Comparison of ENCODE assay signal across 39 cellular contexts in genomic region chr22:16781074-16781763, GRCh38. TPM values are rescaled to one million over a fixed set of nuclear protein-coding genes. Genes with fewer than 3 reads are reported as not detected.
"Had no signal": no experiment of that assay in that cellular context is flagged by ENCODE, and none has a peak within 500 bp of the region (broad histone marks: within the 10 kb centered on the region; RNA-seq: fewer than 3 reads in every experiment).

No MANE protein-coding gene starts in this region.

- H3K27ac ChIP-seq: adrenal gland, ascending aorta, body of pancreas, brain microvascular endothelial cell, breast epithelium, cardiac muscle cell had no signal

- FAIRE-seq: astrocyte, bronchial epithelial cell had no signal

- H3K4me3 ChIP-seq: adrenal gland, ascending aorta, body of pancreas, breast epithelium, cardiac muscle cell had no signal

- ATAC-seq: activated naive CD4-positive, alpha-beta T cell treated with anti-CD3 and anti-CD28 coated beads, Interleukin-2, amount 50 U/mL, for 72 hours; activated naive CD8-positive, alpha-beta T cell treated with anti-CD3 and anti-CD28 coated beads, Interleukin-2, amount 50 U/mL, for 24 hours; activated T-cell treated with anti-CD3 and anti-CD28 coated beads, Interleukin-2, amount 50 U/mL, for 4 hours; activated T-cell treated with anti-CD3 and anti-CD28 coated beads, Interleukin-2, amount 50 U/mL, for 72 hours; activated T-helper 17 cell treated with anti-CD3 and anti-CD28 coated beads, Interleukin-2, amount 50 U/mL, for 72 hours; body of pancreas had no signal

- H3K36me3 ChIP-seq: adrenal gland, ascending aorta, brain microvascular endothelial cell, breast epithelium, cardiac muscle cell had no signal

- H3K27me3 ChIP-seq: adrenal gland, ascending aorta, body of pancreas, brain microvascular endothelial cell, breast epithelium, cardiac muscle cell had no signal

- DNase-seq: activated effector memory CD4-positive, alpha-beta T cell treated with anti-CD3 and anti-CD28 coated beads, Interleukin-2, amount 50 U/mL, for 16 hours; activated effector memory CD4-positive, alpha-beta T cell treated with Interleukin-2 at 50 U/mL for 16 hours; activated gamma-delta T cell; activated gamma-delta T cell treated with Interleukin-2 at 50 U/mL for 16 hours; activated naive CD4-positive, alpha-beta T cell; activated naive CD4-positive, alpha-beta T cell treated with anti-CD3 and anti-CD28 coated beads for 36 hours; activated naive CD4-positive, alpha-beta T cell treated with anti-CD3 and anti-CD28 coated beads, Interleukin-2, amount 10 ng/mL, durations not matched to agents 7 days and 5 days; activated naive CD4-positive, alpha-beta T cell treated with anti-CD3 and anti-CD28 coated beads, Interleukin-2, amount 50 U/mL, for 16 hours; activated naive CD4-positive, alpha-beta T cell treated with Interleukin-2 at 50 U/mL for 16 hours; activated naive CD8-positive, alpha-beta T cell treated with anti-CD3 and anti-CD28 coated beads for 36 hours; activated naive CD8-positive, alpha-beta T cell treated with anti-CD3 and anti-CD28 coated beads, Interleukin-2, amount 10 ng/mL, durations not matched to agents 7 days and 5 days; activated naive CD8-positive, alpha-beta T cell treated with anti-CD3 and anti-CD28 coated beads, Interleukin-2, amount 50 U/mL, for 24 hours; activated T-cell treated with anti-CD3 and anti-CD28 coated beads, Interleukin-2, amount 50 U/mL, for 24 hours; activated T-cell treated with anti-CD3 and anti-CD28 coated beads, Interleukin-2, amount 50 U/mL, for 4 hours; activated T-cell treated with anti-CD3 and anti-CD28 coated beads, Interleukin-2, amount 50 U/mL, for 48 hours; activated T-cell treated with anti-CD3 and anti-CD28 coated beads, Interleukin-2, amount 50 U/mL, for 72 hours; adrenal gland; amniotic stem cell; amygdala; anterior cingulate cortex; aorta; body of pancreas; brain microvascular endothelial cell; caudate nucleus; central memory CD4-positive, alpha-beta T cell; cerebellar nuclear complex had no signal

- H3K4me1 ChIP-seq: adrenal gland, ascending aorta, body of pancreas, breast epithelium had no signal

- H3K9me3 ChIP-seq: adrenal gland, ascending aorta, body of pancreas, breast epithelium had no signal

RNA-seq across cellular contexts. Expression of gene XKR3, which starts 44.0 kb away (rescaled TPM):
- total RNA-seq: activated naive CD4-positive, alpha-beta T cell treated with anti-CD3 and anti-CD28 coated beads for 36 hours; activated naive CD8-positive, alpha-beta T cell treated with anti-CD3 and anti-CD28 coated beads for 36 hours; activated naive CD8-positive, alpha-beta T cell treated with anti-CD3 and anti-CD28 coated beads, Interleukin-2, amount 10 ng/mL, durations not matched to agents 7 days and 5 days; activated T-cell treated with anti-CD3 and anti-CD28 coated beads, Interleukin-2, amount 50 U/mL, for 4 hours; activated T-helper 1 cell treated with anti-CD3 and anti-CD28 coated beads, Interleukin-12 subunit alpha, Interleukin-12 subunit beta, Interleukin-2, Interleukin-4 antibody, amounts not matched to agents 30 ng/mL and 10 ng/mL and 1 ng/mL, durations not matched to agents 14 hours and 24 hours and 36 hours; activated T-helper 17 cell treated with anti-CD3 and anti-CD28 coated beads, Interleukin-2, amount 50 U/mL, for 72 hours; activated T-helper 2 cell treated with anti-CD3 and anti-CD28 coated beads, Interferon-gamma antibody, Interleukin-2, Interleukin-4, amounts not matched to agents 10 μg/mL and 5 μg/mL and 100 μg/mL, durations not matched to agents 14 hours and 24 hours and 36 hours; adrenal gland; aorta; ascending aorta; astrocyte; body of pancreas; bronchial epithelial cell; cardiac muscle cell; cardiac septum; cerebellum; chondrocyte had no signal
- polyA plus RNA-seq: adipose tissue, aorta, cardiac muscle cell had no signal
